In genomic region chr4:143372093-143372915, GRCh38 we compare ENCODE assay signal across 13 cellular contexts. TPM values are rescaled to one million over a fixed set of nuclear protein-coding genes. Genes with fewer than 3 reads are reported as not detected.
DNase-seq lines count a peak whose midpoint lies in the region; ATAC-seq and TF ChIP-seq lines count a peak whose summit lies in the region.
"Had no signal": no experiment of that assay in that cellular context is flagged by ENCODE, and none has a peak within 500 bp of the region (broad histone marks: within the 10 kb centered on the region; RNA-seq: fewer than 3 reads in every experiment).

No MANE protein-coding gene starts in this region.

- intact Hi-C loops in dorsolateral prefrontal cortex (cut with DNase I) = no loop called here

- H3K4me3 ChIP-seq in dorsolateral prefrontal cortex (no peak overlapping the region), coronary artery (no peak overlapping the region)
- H3K4me3 ChIP-seq: upper lobe of left lung had no signal

- H3K36me3 Mint-ChIP-seq in activated T-cell treated with anti-CD3 and anti-CD28 coated beads, Interleukin-2, amount 50 U/mL, for 72 hours (ENCODE audit: insufficient read depth in 2 of 2) = peaks cover 3 to 4% of the 10 kb centered on the region in 2 donors

- TF ChIP-seq CTCF in dorsolateral prefrontal cortex (IDR thresholded peaks at IDR 0.05 in 54 of 56, conservative IDR thresholded peaks at IDR 0.05 in 2 of 56; ENCODE audit: low read depth in 1 of 56, partially characterized antibody in 56 of 56) = no peak
- no peak for TF ChIP-seq CTCF in coronary artery (IDR thresholded peaks at IDR 0.05)

- no peaks in the 10 kb centered on the region for H3K27me3 ChIP-seq in dorsolateral prefrontal cortex
- H3K27me3 ChIP-seq: upper lobe of left lung had no signal

- ATAC-seq in GM18858 (IDR thresholded peaks at IDR 0.05; ENCODE audit: unreplicated experiment) (peak; percentile 63), GM21528 (IDR thresholded peaks at IDR 0.05; ENCODE audit: low FRiP score, unreplicated experiment) (peak; percentile 47), HG03135 (IDR thresholded peaks at IDR 0.05; ENCODE audit: unreplicated experiment) (peak; percentile 56)
- ATAC-seq in activated T-cell treated with anti-CD3 and anti-CD28 coated beads, Interleukin-2, amount 50 U/mL, for 72 hours (replicated peaks in 1 of 2) = no peak
- ATAC-seq: Panc1 had no signal

- DNase-seq in dorsolateral prefrontal cortex = no peak
- DNase-seq in coronary artery (ENCODE audit: low spot score) = no peak
- no peak for DNase-seq in HUDEP-2 (lab: John Stamatoyannopoulos, UW; ENCODE audit: unreplicated experiment in 76 of 76)
- no peak for DNase-seq in activated T-cell treated with anti-CD3 and anti-CD28 coated beads for 4 hours
- no peak for DNase-seq in activated T-cell treated with anti-CD3 and anti-CD28 coated beads, Interleukin-2, amount 50 U/mL, for 72 hours
- DNase-seq: activated CD4-positive, CD25-positive, alpha-beta regulatory T cell; activated naive CD8-positive, alpha-beta T cell treated with anti-CD3 and anti-CD28 coated beads for 36 hours; upper lobe of left lung had no signal

- H3K27ac Mint-ChIP-seq in activated T-cell treated with anti-CD3 and anti-CD28 coated beads, Interleukin-2, amount 50 U/mL, for 72 hours = no peak overlapping the region
- H3K27ac Mint-ChIP-seq: activated naive CD8-positive, alpha-beta T cell treated with anti-CD3 and anti-CD28 coated beads for 36 hours; nephron had no signal

- no peaks in the 10 kb centered on the region for H3K27me3 Mint-ChIP-seq in activated T-cell treated with anti-CD3 and anti-CD28 coated beads, Interleukin-2, amount 50 U/mL, for 72 hours (ENCODE audit: low read depth)

- peaks cover 1 to 2% of the 10 kb centered on the region in 2 donors for H3K9me3 Mint-ChIP-seq in activated T-cell treated with anti-CD3 and anti-CD28 coated beads, Interleukin-2, amount 50 U/mL, for 72 hours
- H3K9me3 Mint-ChIP-seq: activated naive CD8-positive, alpha-beta T cell treated with anti-CD3 and anti-CD28 coated beads for 36 hours had no signal

- H3K27ac ChIP-seq in dorsolateral prefrontal cortex = peak overlapping the region in 35 of 59 donors; percentile 2 to 99 (median 74)
- no peak overlapping the region for H3K27ac ChIP-seq in coronary artery
- H3K27ac ChIP-seq: upper lobe of left lung had no signal

- H3K4me3 Mint-ChIP-seq in activated T-cell treated with anti-CD3 and anti-CD28 coated beads, Interleukin-2, amount 50 U/mL, for 72 hours = no peak overlapping the region
- H3K4me3 Mint-ChIP-seq: activated naive CD8-positive, alpha-beta T cell treated with anti-CD3 and anti-CD28 coated beads for 36 hours; nephron had no signal

- H3K4me1 Mint-ChIP-seq in activated T-cell treated with anti-CD3 and anti-CD28 coated beads, Interleukin-2, amount 50 U/mL, for 72 hours (ENCODE audit: low read depth) = no peaks in the 10 kb centered on the region
- H3K4me1 Mint-ChIP-seq: activated naive CD8-positive, alpha-beta T cell treated with anti-CD3 and anti-CD28 coated beads for 36 hours had no signal

RNA-seq across cellular contexts. Expression of gene GAB1, which starts 35.6 kb away (rescaled TPM):
- total RNA-seq in dorsolateral prefrontal cortex = 100 to 1,000 TPM in 85 of 120 experiments, 10 to 100 TPM in 35; 58.5 to 257 (median 116) TPM
- 1 to 10 TPM; 1.5 to 1.6 TPM for total RNA-seq in activated T-cell treated with anti-CD3 and anti-CD28 coated beads, Interleukin-2, amount 50 U/mL, for 72 hours

Comparison
In these comparisons a context has a peak if more than half of its experiments do, and no peak if none do; other contexts are left out.
1. ATAC-seq: peak in GM18858 (single experiment), GM21528 (single experiment) and HG03135 (single experiment); none in activated T-cell treated with anti-CD3 and anti-CD28 coated beads, Interleukin-2, amount 50 U/mL, for 72 hours (0 of 2).
2. H3K27ac ChIP-seq: peak in dorsolateral prefrontal cortex (35 of 59); none in coronary artery (0 of 2).
3. RNA of gene GAB1, which starts 35.6 kb away (total RNA-seq): 58.5 to 257 TPM in dorsolateral prefrontal cortex; 1.5 to 1.6 TPM in activated T-cell treated with anti-CD3 and anti-CD28 coated beads, Interleukin-2, amount 50 U/mL, for 72 hours; every median in the first group is over 10 times any median in the second.